Comparison of ENCODE assay signal across 20 cellular contexts in genomic region chr1:39363267-39363666, GRCh38.
DNase-seq lines count a peak whose midpoint lies in the region; ATAC-seq and TF ChIP-seq lines count a peak whose summit lies in the region.
"Had no signal": no experiment of that assay in that cellular context is flagged by ENCODE, and none has a peak within 500 bp of the region (broad histone marks: within the 10 kb centered on the region; RNA-seq: fewer than 3 reads in every experiment).

No MANE protein-coding gene starts in this region.

- no peaks in the 10 kb centered on the region for H3K27me3 Mint-ChIP-seq in activated CD4-positive, alpha-beta T cell treated with anti-CD3 and anti-CD28 coated beads, Interleukin-2, amount 10 ng/mL, durations not matched to agents 24 days and 14 days
- H3K27me3 Mint-ChIP-seq in natural killer cell (ENCODE audit: low read depth in 2 of 2) (no peaks in the 10 kb centered on the region), memory B cell (no peaks in the 10 kb centered on the region)
- no peaks in the 10 kb centered on the region for H3K27me3 Mint-ChIP-seq in natural killer cell treated with Interleukin-12 subunit alpha and Interleukin-12 subunit beta and Interleukin-15 and Interleukin-18, amount 100 ng/mL, for 72 hours

- TF ChIP-seq CTCF in natural killer cell (IDR thresholded peaks at IDR 0.05) = no peak

- no peak overlapping the region for H3K4me3 Mint-ChIP-seq in activated CD4-positive, alpha-beta T cell treated with anti-CD3 and anti-CD28 coated beads, Interleukin-2, amount 10 ng/mL, durations not matched to agents 24 days and 14 days
- H3K4me3 Mint-ChIP-seq in natural killer cell (no peak overlapping the region), memory B cell (no peak overlapping the region)
- no peak overlapping the region for H3K4me3 Mint-ChIP-seq in natural killer cell treated with Interleukin-12 subunit alpha and Interleukin-12 subunit beta and Interleukin-15 and Interleukin-18, amount 100 ng/mL, for 72 hours

- H3K4me1 Mint-ChIP-seq in activated CD4-positive, alpha-beta T cell treated with anti-CD3 and anti-CD28 coated beads, Interleukin-2, amount 10 ng/mL, durations not matched to agents 24 days and 14 days = no peaks in the 10 kb centered on the region
- peaks cover 2 to 9% of the 10 kb centered on the region in 2 donors for H3K4me1 Mint-ChIP-seq in natural killer cell
- peaks cover 0 to 7% of the 10 kb centered on the region in 2 donors for H3K4me1 Mint-ChIP-seq in natural killer cell treated with Interleukin-12 subunit alpha and Interleukin-12 subunit beta and Interleukin-15 and Interleukin-18, amount 100 ng/mL, for 72 hours (ENCODE audit: low read depth in 2 of 2)
- no peaks in the 10 kb centered on the region for H3K4me1 Mint-ChIP-seq in memory B cell

- H3K9me3 Mint-ChIP-seq in activated CD4-positive, alpha-beta T cell treated with anti-CD3 and anti-CD28 coated beads, Interleukin-2, amount 10 ng/mL, durations not matched to agents 24 days and 14 days = no peaks in the 10 kb centered on the region
- H3K9me3 Mint-ChIP-seq in natural killer cell (no peaks in the 10 kb centered on the region), memory B cell (no peaks in the 10 kb centered on the region)
- H3K9me3 Mint-ChIP-seq in natural killer cell treated with Interleukin-12 subunit alpha and Interleukin-12 subunit beta and Interleukin-15 and Interleukin-18, amount 100 ng/mL, for 72 hours = no peaks in the 10 kb centered on the region

- peak overlapping the region; percentile 48 for H3K27ac Mint-ChIP-seq in activated CD4-positive, alpha-beta T cell treated with anti-CD3 and anti-CD28 coated beads, Interleukin-2, amount 10 ng/mL, durations not matched to agents 24 days and 14 days
- H3K27ac Mint-ChIP-seq in natural killer cell (peak overlapping the region; percentile 19 to 67), memory B cell (peak overlapping the region; percentile 5)
- peak overlapping the region in 1 of 2 donors; percentile 55 for H3K27ac Mint-ChIP-seq in natural killer cell treated with Interleukin-12 subunit alpha and Interleukin-12 subunit beta and Interleukin-15 and Interleukin-18, amount 100 ng/mL, for 72 hours

- intact Hi-C loops in activated CD4-positive, alpha-beta T cell treated with anti-CD3 and anti-CD28 coated beads, Interleukin-2, amount 10 ng/mL, durations not matched to agents 24 days and 14 days (cut with micrococcal nuclease) = no loop called here
- intact Hi-C loops in natural killer cell (cut with micrococcal nuclease) = no loop called here

- H3K36me3 Mint-ChIP-seq in activated CD4-positive, alpha-beta T cell treated with anti-CD3 and anti-CD28 coated beads, Interleukin-2, amount 10 ng/mL, durations not matched to agents 24 days and 14 days (ENCODE audit: low read depth) = peaks cover 55% of the 10 kb centered on the region
- peaks cover 30% of the 10 kb centered on the region for H3K36me3 Mint-ChIP-seq in natural killer cell
- peaks cover 34% of the 10 kb centered on the region for H3K36me3 Mint-ChIP-seq in natural killer cell treated with Interleukin-12 subunit alpha and Interleukin-12 subunit beta and Interleukin-15 and Interleukin-18, amount 100 ng/mL, for 72 hours
- H3K36me3 Mint-ChIP-seq in memory B cell = peaks cover 37% of the 10 kb centered on the region

- DNase-seq in activated CD4-positive, alpha-beta T cell treated with anti-CD3 and anti-CD28 coated beads, Interleukin-2, amount 10 ng/mL, durations not matched to agents 24 days and 14 days = no peak
- no peak for DNase-seq in activated CD4-positive, alpha-beta T cell treated with anti-CD3 and anti-CD28 coated beads for 48 hours
- DNase-seq in natural killer cell (no peak), memory B cell (ENCODE audit: low spot score in 2 of 2) (no peak), mucosa of gallbladder (ENCODE audit: low spot score) (no peak)
- no peak for DNase-seq in natural killer cell treated with Interleukin-12 subunit alpha and Interleukin-12 subunit beta and Interleukin-15 and Interleukin-18, amount 100 ng/mL, for 72 hours (ENCODE audit: low spot score)
- DNase-seq: 8988T, GDM1, KBM-7, MM.1S, NCI-H1048, NCI-H1417 treated with DMSO at 0.1 percent for 48 hours, NCI-H187 treated with DMSO at 0.1 percent for 48 hours, NCI-H2107, NCI-H446 treated with DMSO at 0.1 percent for 48 hours, NCI-H526 treated with DMSO at 0.1 percent for 48 hours, OCI-M1, SJCRH30 had no signal

- ATAC-seq in natural killer cell (no peak), memory B cell (ENCODE audit: low read depth) (no peak), HG02571 (IDR thresholded peaks at IDR 0.05; ENCODE audit: unreplicated experiment) (no peak), HG02885 (IDR thresholded peaks at IDR 0.05; ENCODE audit: poor library complexity, unreplicated experiment) (no peak)
- no peak for ATAC-seq in natural killer cell treated with Interleukin-12 subunit alpha and Interleukin-12 subunit beta and Interleukin-15 and Interleukin-18, amount 100 ng/mL, for 72 hours
